10 cellular contexts compared by ENCODE assay signal in the genomic region with DNA sequence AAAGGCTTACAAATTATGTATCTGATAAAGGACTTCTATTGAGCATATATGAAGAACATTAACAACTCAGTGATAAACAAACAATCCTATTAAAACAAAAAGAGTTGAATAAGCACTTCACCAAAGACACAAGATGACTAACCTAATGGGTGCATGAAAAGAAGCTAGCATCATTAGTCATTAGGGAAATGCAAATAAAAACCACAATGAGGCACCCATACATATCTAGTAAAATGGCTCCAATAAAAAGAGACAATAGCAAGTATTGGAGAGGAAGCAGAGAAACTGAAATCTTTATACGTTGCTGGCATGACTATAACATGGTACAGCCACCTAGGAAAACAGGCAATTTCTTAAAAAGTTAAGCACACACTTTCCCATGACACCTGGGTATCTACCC.
DNase-seq lines count a peak whose midpoint lies in the region; ATAC-seq lines count a peak whose summit lies in the region.
"Had no signal": no experiment of that assay in that cellular context is flagged by ENCODE, and none has a peak within 500 bp of the region (broad histone marks: within the 10 kb centered on the region; RNA-seq: fewer than 3 reads in every experiment).

No MANE protein-coding gene starts in this region.

- intact Hi-C loops in naive thymus-derived CD4-positive, alpha-beta T cell (cut with micrococcal nuclease), result no loop called here

- POLR2A ChIA-PET in naive thymus-derived CD4-positive, alpha-beta T cell (lab: Charles Lee), result no interaction called here

- no peaks in the 10 kb centered on the region for H3K9me3 ChIP-seq in naive thymus-derived CD4-positive, alpha-beta T cell (ENCODE audit: control insufficient read depth in 2 of 3, low read length in 3 of 3)

- H3K4me1 Mint-ChIP-seq in naive thymus-derived CD4-positive, alpha-beta T cell, result peaks cover 0 to 13% (median 7%) of the 10 kb centered on the region in 7 donors

- H3K27me3 Mint-ChIP-seq in naive thymus-derived CD4-positive, alpha-beta T cell, result peaks cover 0 to 11% (median 0%) of the 10 kb centered on the region in 5 donors

- no peak overlapping the region for H3K4me3 ChIP-seq in naive thymus-derived CD4-positive, alpha-beta T cell (ENCODE audit: low read length)

- DNase-seq in NCI-H774 (lab: John Stamatoyannopoulos, UW) (peak; percentile 8), HuH-7.5 (ENCODE audit: low spot score) (no peak)
- DNase-seq in naive thymus-derived CD4-positive, alpha-beta T cell, result no peak
- DNase-seq in stimulated activated CD4-positive, alpha-beta T cell treated with anti-CD3 and anti-CD28 coated beads, Interleukin-4, amount 100 ng/mL, for 1 hour, result no peak
- DNase-seq: activated CD4-positive, alpha-beta T cell treated with anti-CD3 and anti-CD28 coated beads for 48 hours had no signal

- peak; percentile 58 for ATAC-seq in GM18868 (IDR thresholded peaks at IDR 0.05; ENCODE audit: unreplicated experiment)
- ATAC-seq in HG02885 (IDR thresholded peaks at IDR 0.05; ENCODE audit: poor library complexity, unreplicated experiment), result peak; percentile 69
- peak; percentile 38 for ATAC-seq in naive thymus-derived CD4-positive, alpha-beta T cell
- no peak for ATAC-seq in GM18498 (IDR thresholded peaks at IDR 0.05; ENCODE audit: unreplicated experiment)

- no peaks in the 10 kb centered on the region for H3K27me3 ChIP-seq in naive thymus-derived CD4-positive, alpha-beta T cell (ENCODE audit: control insufficient read depth in 2 of 2, insufficient read depth in 2 of 2, low read length in 2 of 2)

- H3K4me3 Mint-ChIP-seq in naive thymus-derived CD4-positive, alpha-beta T cell, result no peak overlapping the region

- no peaks in the 10 kb centered on the region for H3K36me3 ChIP-seq in naive thymus-derived CD4-positive, alpha-beta T cell (ENCODE audit: control insufficient read depth in 2 of 3, insufficient read depth in 3 of 3, low read length in 3 of 3)

- H3K4me1 ChIP-seq in naive thymus-derived CD4-positive, alpha-beta T cell (ENCODE audit: control insufficient read depth in 2 of 2, insufficient read depth in 2 of 2, low read length in 2 of 2), result peaks cover 0 to 5% of the 10 kb centered on the region in 2 donors

- H3K27ac ChIP-seq in naive thymus-derived CD4-positive, alpha-beta T cell (ENCODE audit: low read depth, low read length), result no peak overlapping the region
- H3K27ac ChIP-seq: HL-60 had no signal

- CTCF ChIA-PET in naive thymus-derived CD4-positive, alpha-beta T cell (lab: Charles Lee), result no interaction called here

- no peak overlapping the region for H3K27ac Mint-ChIP-seq in naive thymus-derived CD4-positive, alpha-beta T cell
- H3K27ac Mint-ChIP-seq: progenitor cell of endocrine pancreas had no signal

- peaks cover 0 to 3% (median 0%) of the 10 kb centered on the region in 5 donors for H3K36me3 Mint-ChIP-seq in naive thymus-derived CD4-positive, alpha-beta T cell

- H3K9me3 Mint-ChIP-seq in naive thymus-derived CD4-positive, alpha-beta T cell, result no peaks in the 10 kb centered on the region
